In the genomic region with DNA sequence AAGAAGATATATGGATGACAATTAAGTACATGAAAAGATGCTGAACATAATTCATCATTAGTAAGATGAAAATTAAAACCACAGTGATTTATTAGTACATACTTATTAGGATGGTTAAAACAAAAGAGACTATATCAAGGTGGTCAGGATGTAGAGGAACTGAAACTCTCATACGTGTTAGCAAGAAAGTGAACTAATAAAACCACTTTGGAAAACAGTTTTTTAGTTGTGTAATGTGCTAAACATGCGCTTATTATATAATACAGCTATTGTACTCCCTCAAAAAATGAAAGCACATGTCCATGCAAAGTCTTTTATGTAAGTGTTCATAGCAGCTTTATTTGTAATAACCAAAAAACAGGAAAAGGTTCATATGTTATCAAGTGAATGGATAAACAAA, we compare ENCODE assay signal across 32 cellular contexts.
"Had no signal": no experiment of that assay in that cellular context is flagged by ENCODE, and none has a peak within 500 bp of the region (broad histone marks: within the 10 kb centered on the region; RNA-seq: fewer than 3 reads in every experiment).

No MANE protein-coding gene starts in this region.

- H2AFZ ChIP-seq: hepatocyte, neural progenitor cell, parathyroid adenoma had no signal

- H3K9ac ChIP-seq: neural progenitor cell, parathyroid adenoma had no signal

- H3K4me1 Mint-ChIP-seq: naive B cell; nephron; neural progenitor cell; stimulated activated memory B cell treated with anti-CD40 and anti-IgM and Interleukin-4, amounts not matched to agents 10 μg/mL and 1 μg/mL and 100 μg/mL, for 72 hours had no signal

- H3K27ac Mint-ChIP-seq: mesothelial cell of epicardium; naive B cell; nephron; neural progenitor cell; progenitor cell of endocrine pancreas; stimulated activated memory B cell treated with anti-CD40 and anti-IgM and Interleukin-4, amounts not matched to agents 10 μg/mL and 1 μg/mL and 100 μg/mL, for 72 hours had no signal

- H3K36me3 Mint-ChIP-seq: mesothelial cell of epicardium; naive B cell; neural progenitor cell; stimulated activated memory B cell treated with anti-CD40 and anti-IgM and Interleukin-4, amounts not matched to agents 10 μg/mL and 1 μg/mL and 100 μg/mL, for 72 hours had no signal

- H3K36me3 ChIP-seq: esophagus muscularis mucosa, gastroesophageal sphincter, heart left ventricle, neural progenitor cell, right lobe of liver, tibial artery, upper lobe of left lung had no signal

- H3K9me3 ChIP-seq: esophagus muscularis mucosa, gastroesophageal sphincter, heart left ventricle, mucosa of descending colon, right lobe of liver, testis, tibial artery, upper lobe of left lung had no signal

- H3K4me1 ChIP-seq: esophagus muscularis mucosa, gastroesophageal sphincter, heart left ventricle, neural progenitor cell, parathyroid adenoma, right lobe of liver, testis, tibial artery, upper lobe of left lung had no signal

- H3K4me2 ChIP-seq: hepatocyte, neural progenitor cell, smooth muscle cell had no signal

- H3K9me3 Mint-ChIP-seq: mesothelial cell of epicardium; nephron; neural progenitor cell; stimulated activated memory B cell treated with anti-CD40 and anti-IgM and Interleukin-4, amounts not matched to agents 10 μg/mL and 1 μg/mL and 100 μg/mL, for 72 hours had no signal

- H3K27me3 Mint-ChIP-seq: naive B cell; progenitor cell of endocrine pancreas; stimulated activated memory B cell treated with anti-CD40 and anti-IgM and Interleukin-4, amounts not matched to agents 10 μg/mL and 1 μg/mL and 100 μg/mL, for 72 hours had no signal

- H3K27ac ChIP-seq: coronary artery, esophagus muscularis mucosa, foreskin keratinocyte, gastroesophageal sphincter, heart left ventricle, hepatocyte, neural progenitor cell, parathyroid adenoma, right lobe of liver, testis, tibial artery, upper lobe of left lung had no signal

- H3K4me3 ChIP-seq: coronary artery, esophagus muscularis mucosa, gastroesophageal sphincter, heart left ventricle, hepatocyte, lung, mucosa of descending colon, neural progenitor cell, right lobe of liver, smooth muscle cell, testis, tibial artery, upper lobe of left lung had no signal

- H3K4me3 Mint-ChIP-seq: mesothelial cell of epicardium; naive B cell; nephron; neural progenitor cell; stimulated activated memory B cell treated with anti-CD40 and anti-IgM and Interleukin-4, amounts not matched to agents 10 μg/mL and 1 μg/mL and 100 μg/mL, for 72 hours had no signal

- H3K79me2 ChIP-seq: hepatocyte, parathyroid adenoma had no signal

- FAIRE-seq: endothelial cell of umbilical vein, kidney, urothelium cell line had no signal

- DNase-seq: dermis blood vessel endothelial cell; effector memory CD4-positive, alpha-beta T cell; foreskin keratinocyte; heart left ventricle; kidney; mesenchymal stem cell; mucosa of descending colon; naive B cell; right lobe of liver; stimulated activated CD4-positive, alpha-beta T cell treated with anti-CD3 and anti-CD28 coated beads, Interleukin-12 subunit alpha, Interleukin-12 subunit beta, amount 100 ng/mL, for 4 hours; stimulated activated CD4-positive, alpha-beta T cell treated with anti-CD3 and anti-CD28 coated beads, Interleukin-1b, Interleukin-23, amount 100 ng/mL, for 48 hours; stimulated activated CD4-positive, alpha-beta T cell treated with anti-CD3 and anti-CD28 coated beads, Interleukin-4, amount 100 ng/mL, for 24 hours; stimulated activated naive CD8-positive, alpha-beta T cell treated with anti-CD3 and anti-CD28 coated beads, Interleukin-15, Interleukin-2, amounts not matched to agents 100 U/mL and 50 U/mL, for 24 hours; substantia nigra; testis; tibial artery; upper lobe of left lung had no signal

- ATAC-seq: foreskin keratinocyte; gastroesophageal sphincter; heart left ventricle; left lobe of liver; mucosa of descending colon; right lobe of liver; stimulated activated memory B cell treated with anti-CD40 and anti-IgM and Interleukin-4, amounts not matched to agents 10 μg/mL and 1 μg/mL and 100 μg/mL, for 72 hours; stimulated activated naive CD8-positive, alpha-beta T cell treated with anti-CD3 and anti-CD28 coated beads, Interleukin-15, Interleukin-2, amounts not matched to agents 100 U/mL and 50 U/mL, for 24 hours had no signal

- H3K27me3 ChIP-seq: esophagus muscularis mucosa, foreskin keratinocyte, gastroesophageal sphincter, heart left ventricle, hepatocyte, neural progenitor cell, right lobe of liver, testis, tibial artery, upper lobe of left lung had no signal
